In genomic region chr12:91556909-91557308, GRCh38 we compare ENCODE assay signal across 27 cellular contexts.
"Had no signal": no experiment of that assay in that cellular context is flagged by ENCODE, and none has a peak within 500 bp of the region (broad histone marks: within the 10 kb centered on the region; RNA-seq: fewer than 3 reads in every experiment).

No MANE protein-coding gene starts in this region.

- H3K4me1 ChIP-seq: breast epithelium, left ventricle myocardium inferior had no signal

- ATAC-seq: activated CD8-positive, alpha-beta T cell treated with anti-CD3 and anti-CD28 coated beads for 36 hours; activated naive CD8-positive, alpha-beta T cell treated with anti-CD3 and anti-CD28 coated beads, Interleukin-2, amount 50 U/mL, for 24 hours; activated T-cell treated with anti-CD3 and anti-CD28 coated beads, Interleukin-2, amount 50 U/mL, for 4 hours; activated T-helper 17 cell treated with anti-CD3 and anti-CD28 coated beads, Interleukin-2, amount 50 U/mL, for 72 hours; esophagus mucosa; sciatic nerve; stimulated activated effector memory CD8-positive, alpha-beta T cell treated with anti-CD3 and anti-CD28 coated beads, Interleukin-12 subunit alpha, Interleukin-12 subunit beta, amount 100 ng/mL, for 72 hours; T-helper 17 cell had no signal

- H3K27ac ChIP-seq: breast epithelium, left ventricle myocardium inferior, ovary, skin epidermis, thoracic aorta, vagina, WERI-Rb-1 had no signal

- H3K36me3 ChIP-seq: breast epithelium, left ventricle myocardium inferior, ovary, thoracic aorta, vagina, WERI-Rb-1 had no signal

- H3K9me3 ChIP-seq: ovary, vagina had no signal

- DNase-seq: activated CD4-positive, alpha-beta T cell treated with anti-CD3 and anti-CD28 coated beads for 1 hour; activated CD4-positive, alpha-beta T cell treated with anti-CD3 and anti-CD28 coated beads, Interleukin-2, amount 50 U/mL, for 1 hour; activated CD8-positive, alpha-beta T cell treated with anti-CD3 and anti-CD28 coated beads for 36 hours; activated naive CD8-positive, alpha-beta T cell treated with anti-CD3 and anti-CD28 coated beads, Interleukin-2, amount 50 U/mL, for 24 hours; activated T-cell treated with anti-CD3 and anti-CD28 coated beads, Interleukin-2, amount 50 U/mL, for 4 hours; central memory CD4-positive, alpha-beta T cell; endodermal cell; foreskin fibroblast; head of caudate nucleus; hypothalamus; left ventricle myocardium inferior; mesendoderm; ovary; stimulated activated CD4-positive, alpha-beta T cell treated with anti-CD3 and anti-CD28 coated beads, Interleukin-12 subunit alpha, Interleukin-12 subunit beta, amount 100 ng/mL, for 4 hours; stimulated activated CD4-positive, alpha-beta T cell treated with anti-CD3 and anti-CD28 coated beads, Interleukin-4, amount 100 ng/mL, for 24 hours; T-helper 17 cell; T1000; WERI-Rb-1 had no signal

- H3K4me3 ChIP-seq: breast epithelium, left ventricle myocardium inferior, lung, ovary, skin epidermis, thoracic aorta, vagina had no signal

- H3K27me3 ChIP-seq: breast epithelium, ovary, vagina had no signal
